13 cellular contexts compared by ENCODE assay signal in genomic region chr22:36341640-36342041, GRCh38. TPM values are rescaled to one million over a fixed set of nuclear protein-coding genes. Genes with fewer than 3 reads are reported as not detected.
DNase-seq lines count a peak whose midpoint lies in the region; ATAC-seq and TF ChIP-seq lines count a peak whose summit lies in the region.
"Had no signal": no experiment of that assay in that cellular context is flagged by ENCODE, and none has a peak within 500 bp of the region (broad histone marks: within the 10 kb centered on the region; RNA-seq: fewer than 3 reads in every experiment).

No MANE protein-coding gene starts in this region.

- no peaks in the 10 kb centered on the region for H3K27me3 ChIP-seq in CD8-positive, alpha-beta memory T cell (ENCODE audit: insufficient read depth, low read length, poor library complexity, severe bottlenecking)
- H3K27me3 ChIP-seq in gastroesophageal sphincter (no peaks in the 10 kb centered on the region), prostate gland (replicated peaks; ENCODE audit: insufficient read depth) (no peaks in the 10 kb centered on the region)

- H3K4me1 ChIP-seq in CD8-positive, alpha-beta memory T cell (ENCODE audit: insufficient read depth, low read length): peaks cover 95% of the 10 kb centered on the region
- H3K4me1 ChIP-seq in gastroesophageal sphincter (peaks cover 16 to 100% (median 71%) of the 10 kb centered on the region in 3 donors), prostate gland (replicated peaks) (peaks cover 22% of the 10 kb centered on the region)

- TF ChIP-seq POLR2A in gastroesophageal sphincter (IDR thresholded peaks at IDR 0.05) (no peak), prostate gland (IDR thresholded peaks at IDR 0.05) (no peak)

- TF ChIP-seq CTCF in gastroesophageal sphincter (IDR thresholded peaks at IDR 0.05): no peak
- TF ChIP-seq CTCF in prostate gland (IDR thresholded peaks at IDR 0.05): no peak

- CTCF ChIA-PET in CD8-positive, alpha-beta memory T cell (lab: Charles Lee): interaction anchor here (1.1 to 4.2 kb wide), 3 partner anchors 10 to 40 kb away, joined by 3 to 17 read pairs (median 14); no protein-coding TSS in a partner anchor
- CTCF ChIA-PET in activated CD4-positive, alpha-beta memory T cell treated with anti-CD3 and anti-CD28 coated beads, Interleukin-2, amount 10 ng/mL, durations not matched to agents 7 days and 5 days (lab: Charles Lee): interaction anchor here (1.1 kb wide), 1 partner anchor 10 kb away, joined by 4 read pairs; no protein-coding TSS in a partner anchor

- no peak overlapping the region for H3K4me3 ChIP-seq in CD8-positive, alpha-beta memory T cell (ENCODE audit: low read length)
- H3K4me3 ChIP-seq in gastroesophageal sphincter (no peak overlapping the region), prostate gland (no peak overlapping the region)

- no peak for ATAC-seq in gastroesophageal sphincter
- ATAC-seq in HG02884 (IDR thresholded peaks at IDR 0.05; ENCODE audit: unreplicated experiment): no peak
- ATAC-seq in GM19463 (IDR thresholded peaks at IDR 0.05; ENCODE audit: unreplicated experiment): no peak
- no peak for ATAC-seq in GM21723 (IDR thresholded peaks at IDR 0.05; ENCODE audit: unreplicated experiment)
- ATAC-seq: activated T-cell treated with anti-CD3 and anti-CD28 coated beads, Interleukin-2, amount 50 U/mL, for 4 hours had no signal

- peaks cover 74 to 96% (median 89%) of the 10 kb centered on the region in 3 donors for H3K4me1 Mint-ChIP-seq in CD8-positive, alpha-beta memory T cell
- peaks cover 96% of the 10 kb centered on the region for H3K4me1 Mint-ChIP-seq in activated CD4-positive, alpha-beta memory T cell treated with anti-CD3 and anti-CD28 coated beads, Interleukin-2, amount 10 ng/mL, durations not matched to agents 7 days and 5 days

- H3K27ac ChIP-seq in CD8-positive, alpha-beta memory T cell (ENCODE audit: low read depth, low read length): no peak overlapping the region
- H3K27ac ChIP-seq in gastroesophageal sphincter (peak overlapping the region; percentile 70 to 100 (median 100)), prostate gland (peak overlapping the region; percentile 85 to 96)

- intact Hi-C loops in prostate gland (cut with DNase I): no loop called here

- peaks cover 76% of the 10 kb centered on the region for H3K36me3 ChIP-seq in CD8-positive, alpha-beta memory T cell (ENCODE audit: insufficient read depth, low read length)
- H3K36me3 ChIP-seq in gastroesophageal sphincter: peaks cover 3 to 85% of the 10 kb centered on the region in 2 donors
- H3K36me3 ChIP-seq in prostate gland: peaks cover 4 to 5% of the 10 kb centered on the region in 2 donors

- no peaks in the 10 kb centered on the region for H3K9me3 Mint-ChIP-seq in CD8-positive, alpha-beta memory T cell
- H3K9me3 Mint-ChIP-seq in activated CD4-positive, alpha-beta memory T cell treated with anti-CD3 and anti-CD28 coated beads, Interleukin-2, amount 10 ng/mL, durations not matched to agents 7 days and 5 days: no peaks in the 10 kb centered on the region
- H3K9me3 Mint-ChIP-seq: activated T-cell treated with anti-CD3 and anti-CD28 coated beads, Interleukin-2, amount 50 U/mL, for 4 hours had no signal

- H3K27me3 Mint-ChIP-seq in CD8-positive, alpha-beta memory T cell: peaks cover 0 to 3% of the 10 kb centered on the region in 2 donors
- H3K27me3 Mint-ChIP-seq in activated CD4-positive, alpha-beta memory T cell treated with anti-CD3 and anti-CD28 coated beads, Interleukin-2, amount 10 ng/mL, durations not matched to agents 7 days and 5 days: no peaks in the 10 kb centered on the region

- peak overlapping the region; percentile 89 to 99 (median 96) for H3K27ac Mint-ChIP-seq in CD8-positive, alpha-beta memory T cell
- peak overlapping the region; percentile 61 for H3K27ac Mint-ChIP-seq in activated CD4-positive, alpha-beta memory T cell treated with anti-CD3 and anti-CD28 coated beads, Interleukin-2, amount 10 ng/mL, durations not matched to agents 7 days and 5 days

- POLR2A ChIA-PET in CD8-positive, alpha-beta memory T cell (lab: Charles Lee): interaction anchor here (1.8 kb wide), 1 partner anchor 43 kb away, joined by 6 read pairs; no protein-coding TSS in a partner anchor
- POLR2A ChIA-PET in activated CD4-positive, alpha-beta memory T cell treated with anti-CD3 and anti-CD28 coated beads, Interleukin-2, amount 10 ng/mL, durations not matched to agents 7 days and 5 days (lab: Charles Lee): interaction anchor here (16.7 kb wide), 1 partner anchor 20 kb away, joined by 355 read pairs; no protein-coding TSS in a partner anchor

- H3K9me3 ChIP-seq in CD8-positive, alpha-beta memory T cell (ENCODE audit: low read length): no peaks in the 10 kb centered on the region
- H3K9me3 ChIP-seq in gastroesophageal sphincter: no peaks in the 10 kb centered on the region
- no peaks in the 10 kb centered on the region for H3K9me3 ChIP-seq in prostate gland

- no peak for TF ChIP-seq EP300 in gastroesophageal sphincter (IDR thresholded peaks at IDR 0.05)

- H3K36me3 Mint-ChIP-seq in CD8-positive, alpha-beta memory T cell: peaks cover 24 to 92% (median 29%) of the 10 kb centered on the region in 3 donors
- H3K36me3 Mint-ChIP-seq in activated CD4-positive, alpha-beta memory T cell treated with anti-CD3 and anti-CD28 coated beads, Interleukin-2, amount 10 ng/mL, durations not matched to agents 7 days and 5 days (ENCODE audit: low read depth): peaks cover 84% of the 10 kb centered on the region

- peak overlapping the region in 2 of 7 donors; percentile 32 to 52 for H3K4me3 Mint-ChIP-seq in CD8-positive, alpha-beta memory T cell
- H3K4me3 Mint-ChIP-seq in activated CD4-positive, alpha-beta memory T cell treated with anti-CD3 and anti-CD28 coated beads, Interleukin-2, amount 10 ng/mL, durations not matched to agents 7 days and 5 days: no peak overlapping the region
- H3K4me3 Mint-ChIP-seq: activated T-cell treated with anti-CD3 and anti-CD28 coated beads, Interleukin-2, amount 50 U/mL, for 4 hours had no signal

- whole genome bisulfite sequencing in gastroesophageal sphincter (ENCODE audit: low coverage in 1 of 2), 2 donors: 45 to 49% methylated on average over 2 to 5 of the region's 10 CpGs
- 75% methylated on average over 10 of the region's 10 CpGs for WGBS in prostate gland

- DNase-seq in CD8-positive, alpha-beta memory T cell: no peak
- no peak for DNase-seq in activated CD4-positive, alpha-beta memory T cell treated with anti-CD3 and anti-CD28 coated beads, Interleukin-2, amount 10 ng/mL, durations not matched to agents 7 days and 5 days
- DNase-seq in prostate gland (ENCODE audit: low spot score): no peak
- DNase-seq in DMS 273 treated with DMSO at 0.1 percent for 48 hours (lab: John Stamatoyannopoulos, UW): no peak
- DNase-seq: activated T-cell treated with anti-CD3 and anti-CD28 coated beads, Interleukin-2, amount 50 U/mL, for 4 hours; DMS153; MM.1S; NCI-H524; retina had no signal

RNA-seq across cellular contexts. Expression of gene MYH9, which starts 46.1 kb away (rescaled TPM):
- total RNA-seq in CD8-positive, alpha-beta memory T cell: 100 to 1,000 TPM; 680 to 684 TPM
- 425 TPM for polyA plus RNA-seq in CD8-positive, alpha-beta memory T cell
- total RNA-seq in activated CD4-positive, alpha-beta memory T cell treated with anti-CD3 and anti-CD28 coated beads, Interleukin-2, amount 10 ng/mL, durations not matched to agents 7 days and 5 days: 100 to 1,000 TPM; 840 to 865 TPM
- total RNA-seq in gastroesophageal sphincter: 100 to 1,000 TPM; 304 to 366 (median 322) TPM
- total RNA-seq in prostate gland: 100 to 1,000 TPM; 295 to 329 TPM
